ENCODE assay signal across 1 cellular context in the genomic region with DNA sequence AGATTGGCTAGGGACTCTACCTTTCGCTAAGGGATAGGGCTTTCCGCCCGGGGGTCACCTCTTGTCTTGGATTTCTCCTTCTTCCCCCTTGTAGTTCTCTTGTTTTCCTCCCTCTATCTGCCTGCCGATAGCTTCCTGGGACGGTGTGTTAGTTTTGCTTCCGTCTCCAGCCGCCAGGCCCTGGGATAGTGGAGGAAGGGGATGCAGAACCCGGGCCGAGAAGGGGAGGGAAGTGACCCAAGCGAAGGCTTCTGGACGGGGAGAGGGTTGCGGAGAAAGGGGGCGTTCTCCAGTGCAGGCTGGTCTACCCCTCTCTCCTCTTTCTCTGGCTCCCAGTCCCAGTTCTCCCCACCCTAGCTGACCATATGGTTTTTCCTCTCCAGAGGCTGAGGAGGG.
TF ChIP-seq lines count a peak whose summit lies in the region.

No MANE protein-coding gene starts in this region.

TF ChIP-seq in SK-N-SH, 30 proteins besides CTCF, POLR2A, EP300 and RAD21 (continued from another document):
- TF ChIP-seq, protein P1, sequence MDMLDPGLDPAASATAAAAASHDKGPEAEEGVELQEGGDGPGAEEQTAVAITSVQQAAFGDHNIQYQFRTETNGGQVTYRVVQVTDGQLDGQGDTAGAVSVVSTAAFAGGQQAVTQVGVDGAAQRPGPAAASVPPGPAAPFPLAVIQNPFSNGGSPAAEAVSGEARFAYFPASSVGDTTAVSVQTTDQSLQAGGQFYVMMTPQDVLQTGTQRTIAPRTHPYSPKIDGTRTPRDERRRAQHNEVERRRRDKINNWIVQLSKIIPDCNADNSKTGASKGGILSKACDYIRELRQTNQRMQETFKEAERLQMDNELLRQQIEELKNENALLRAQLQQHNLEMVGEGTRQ (IDR thresholded peaks at IDR 0.05; ENCODE audit: borderline replicate concordance, low read depth, low read length) = no peak
- TF ChIP-seq, protein P2, sequence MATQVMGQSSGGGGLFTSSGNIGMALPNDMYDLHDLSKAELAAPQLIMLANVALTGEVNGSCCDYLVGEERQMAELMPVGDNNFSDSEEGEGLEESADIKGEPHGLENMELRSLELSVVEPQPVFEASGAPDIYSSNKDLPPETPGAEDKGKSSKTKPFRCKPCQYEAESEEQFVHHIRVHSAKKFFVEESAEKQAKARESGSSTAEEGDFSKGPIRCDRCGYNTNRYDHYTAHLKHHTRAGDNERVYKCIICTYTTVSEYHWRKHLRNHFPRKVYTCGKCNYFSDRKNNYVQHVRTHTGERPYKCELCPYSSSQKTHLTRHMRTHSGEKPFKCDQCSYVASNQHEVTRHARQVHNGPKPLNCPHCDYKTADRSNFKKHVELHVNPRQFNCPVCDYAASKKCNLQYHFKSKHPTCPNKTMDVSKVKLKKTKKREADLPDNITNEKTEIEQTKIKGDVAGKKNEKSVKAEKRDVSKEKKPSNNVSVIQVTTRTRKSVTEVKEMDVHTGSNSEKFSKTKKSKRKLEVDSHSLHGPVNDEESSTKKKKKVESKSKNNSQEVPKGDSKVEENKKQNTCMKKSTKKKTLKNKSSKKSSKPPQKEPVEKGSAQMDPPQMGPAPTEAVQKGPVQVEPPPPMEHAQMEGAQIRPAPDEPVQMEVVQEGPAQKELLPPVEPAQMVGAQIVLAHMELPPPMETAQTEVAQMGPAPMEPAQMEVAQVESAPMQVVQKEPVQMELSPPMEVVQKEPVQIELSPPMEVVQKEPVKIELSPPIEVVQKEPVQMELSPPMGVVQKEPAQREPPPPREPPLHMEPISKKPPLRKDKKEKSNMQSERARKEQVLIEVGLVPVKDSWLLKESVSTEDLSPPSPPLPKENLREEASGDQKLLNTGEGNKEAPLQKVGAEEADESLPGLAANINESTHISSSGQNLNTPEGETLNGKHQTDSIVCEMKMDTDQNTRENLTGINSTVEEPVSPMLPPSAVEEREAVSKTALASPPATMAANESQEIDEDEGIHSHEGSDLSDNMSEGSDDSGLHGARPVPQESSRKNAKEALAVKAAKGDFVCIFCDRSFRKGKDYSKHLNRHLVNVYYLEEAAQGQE (IDR thresholded peaks at IDR 0.05; ENCODE audit: low read depth, low read length) = no peak
- TF ChIP-seq MXI1 (IDR thresholded peaks at IDR 0.05; ENCODE audit: low read depth, low read length) (no peak), MEF2A (IDR thresholded peaks at IDR 0.05; ENCODE audit: borderline replicate concordance, low read depth) (no peak), NRF1 (IDR thresholded peaks at IDR 0.05; ENCODE audit: low read depth, low read length) (no peak), ELF1 (IDR thresholded peaks at IDR 0.05) (no peak), NFIC (IDR thresholded peaks at IDR 0.05; ENCODE audit: borderline replicate concordance) (no peak), FOXM1 (IDR thresholded peaks at IDR 0.05; ENCODE audit: low read depth) (no peak)
- TF ChIP-seq, protein P3, sequence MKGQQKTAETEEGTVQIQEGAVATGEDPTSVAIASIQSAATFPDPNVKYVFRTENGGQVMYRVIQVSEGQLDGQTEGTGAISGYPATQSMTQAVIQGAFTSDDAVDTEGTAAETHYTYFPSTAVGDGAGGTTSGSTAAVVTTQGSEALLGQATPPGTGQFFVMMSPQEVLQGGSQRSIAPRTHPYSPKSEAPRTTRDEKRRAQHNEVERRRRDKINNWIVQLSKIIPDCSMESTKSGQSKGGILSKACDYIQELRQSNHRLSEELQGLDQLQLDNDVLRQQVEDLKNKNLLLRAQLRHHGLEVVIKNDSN (IDR thresholded peaks at IDR 0.05; ENCODE audit: borderline replicate concordance, low read depth) = no peak
- TF ChIP-seq, protein P4, sequence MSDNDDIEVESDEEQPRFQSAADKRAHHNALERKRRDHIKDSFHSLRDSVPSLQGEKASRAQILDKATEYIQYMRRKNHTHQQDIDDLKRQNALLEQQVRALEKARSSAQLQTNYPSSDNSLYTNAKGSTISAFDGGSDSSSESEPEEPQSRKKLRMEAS (IDR thresholded peaks at IDR 0.05; ENCODE audit: low read depth) = no peak
